1 cellular context compared by ENCODE assay signal in the genomic region with DNA sequence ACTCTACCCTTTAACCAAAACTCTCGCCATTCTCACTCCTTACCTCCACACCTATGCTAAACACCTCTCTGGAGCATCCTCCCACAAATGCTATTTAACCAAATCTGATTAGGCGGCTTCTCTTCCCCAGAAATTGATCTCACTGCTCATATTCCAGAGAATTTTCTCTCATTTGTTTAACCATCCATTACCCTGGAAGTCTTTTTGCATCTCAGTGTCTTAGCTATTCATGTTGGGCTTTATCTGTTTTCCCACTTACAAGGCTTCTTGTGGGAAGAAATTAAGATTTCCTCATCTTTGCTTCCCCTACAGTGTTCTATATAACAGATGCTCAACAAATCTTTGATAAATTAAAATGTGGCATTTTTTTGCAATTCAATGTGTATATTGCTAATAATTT.
TF ChIP-seq lines count a peak whose summit lies in the region.

No MANE protein-coding gene starts in this region.

TF ChIP-seq in K562, 482 proteins besides CTCF, POLR2A, EP300 and RAD21 (continued from another document):
- TF ChIP-seq, protein P1, sequence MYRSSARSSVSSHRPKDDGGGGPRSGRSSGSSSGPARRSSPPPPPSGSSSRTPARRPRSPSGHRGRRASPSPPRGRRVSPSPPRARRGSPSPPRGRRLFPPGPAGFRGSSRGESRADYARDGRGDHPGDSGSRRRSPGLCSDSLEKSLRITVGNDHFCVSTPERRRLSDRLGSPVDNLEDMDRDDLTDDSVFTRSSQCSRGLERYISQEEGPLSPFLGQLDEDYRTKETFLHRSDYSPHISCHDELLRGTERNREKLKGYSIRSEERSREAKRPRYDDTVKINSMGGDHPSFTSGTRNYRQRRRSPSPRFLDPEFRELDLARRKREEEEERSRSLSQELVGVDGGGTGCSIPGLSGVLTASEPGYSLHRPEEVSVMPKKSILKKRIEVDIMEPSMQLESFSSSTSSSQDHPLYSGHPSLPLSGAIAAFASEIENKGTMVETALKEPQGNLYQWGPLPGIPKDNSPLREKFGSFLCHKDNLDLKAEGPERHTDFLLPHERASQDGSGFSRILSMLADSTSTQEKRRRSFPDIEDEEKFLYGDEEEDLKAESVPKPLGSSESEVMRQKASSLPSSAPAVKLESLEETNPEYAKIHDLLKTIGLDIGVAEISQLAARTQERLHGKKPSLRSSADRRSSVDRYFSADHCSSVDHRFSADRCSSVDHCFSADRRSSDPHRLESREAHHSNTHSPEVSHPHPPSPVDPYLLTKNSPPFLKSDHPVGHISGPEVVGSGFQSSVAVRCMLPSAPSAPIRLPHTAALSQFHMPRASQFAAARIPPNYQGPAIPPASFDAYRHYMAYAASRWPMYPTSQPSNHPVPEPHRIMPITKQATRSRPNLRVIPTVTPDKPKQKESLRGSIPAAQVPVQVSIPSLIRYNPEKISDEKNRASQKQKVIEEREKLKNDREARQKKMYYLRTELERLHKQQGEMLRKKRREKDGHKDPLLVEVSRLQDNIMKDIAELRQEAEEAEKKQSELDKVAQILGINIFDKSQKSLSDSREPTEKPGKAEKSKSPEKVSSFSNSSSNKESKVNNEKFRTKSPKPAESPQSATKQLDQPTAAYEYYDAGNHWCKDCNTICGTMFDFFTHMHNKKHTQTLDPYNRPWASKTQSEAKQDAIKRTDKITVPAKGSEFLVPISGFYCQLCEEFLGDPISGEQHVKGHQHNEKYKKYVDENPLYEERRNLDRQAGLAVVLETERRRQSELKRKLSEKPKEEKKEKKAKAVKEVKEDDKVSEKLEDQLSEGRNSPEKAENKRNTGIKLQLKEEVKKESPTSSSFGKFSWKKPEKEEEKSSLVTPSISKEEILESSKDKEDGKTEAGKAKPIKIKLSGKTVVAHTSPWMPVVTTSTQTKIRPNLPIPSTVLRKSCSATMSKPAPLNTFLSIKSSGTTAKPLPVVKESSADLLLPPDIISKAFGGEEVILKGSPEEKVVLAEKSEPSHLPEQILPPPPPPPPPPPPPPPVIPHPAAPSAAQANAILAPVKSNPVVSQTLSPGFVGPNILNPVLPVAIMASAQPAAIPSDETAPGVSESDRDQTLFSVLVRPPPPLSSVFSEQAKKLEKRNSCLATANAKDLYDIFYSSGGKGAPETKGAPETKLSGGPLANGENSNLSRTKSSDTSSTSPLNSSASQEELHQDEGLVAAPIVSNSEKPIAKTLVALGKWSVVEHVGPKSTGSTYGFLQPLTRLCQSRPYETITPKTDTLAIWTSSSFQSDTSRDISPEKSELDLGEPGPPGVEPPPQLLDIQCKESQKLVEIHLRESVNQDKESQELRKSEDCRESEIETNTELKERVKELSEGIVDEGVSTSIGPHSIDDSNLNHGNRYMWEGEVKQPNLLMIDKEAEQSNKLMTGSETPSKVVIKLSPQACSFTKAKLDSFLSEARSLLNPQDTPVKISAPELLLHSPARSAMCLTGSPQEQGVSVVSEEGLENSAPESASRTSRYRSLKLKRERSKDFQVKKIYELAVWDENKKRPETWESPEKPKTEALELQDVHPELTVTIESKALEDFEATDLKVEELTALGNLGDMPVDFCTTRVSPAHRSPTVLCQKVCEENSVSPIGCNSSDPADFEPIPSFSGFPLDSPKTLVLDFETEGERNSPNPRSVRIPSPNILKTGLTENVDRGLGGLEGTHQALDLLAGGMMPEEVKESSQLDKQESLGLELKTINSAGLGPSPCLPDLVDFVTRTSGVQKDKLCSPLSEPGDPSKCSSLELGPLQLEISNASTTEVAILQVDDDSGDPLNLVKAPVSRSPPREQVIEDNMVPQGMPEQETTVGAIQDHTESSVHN (IDR thresholded peaks at IDR 0.05; ENCODE audit: borderline replicate concordance in 1 of 2, low read depth in 1 of 2) = no peak
- TF ChIP-seq ZNF444 (CRISPR knock-in tag; IDR thresholded peaks at IDR 0.05) (no peak), FOSL1 (tag; conservative IDR thresholded peaks at IDR 0.05) (no peak), ZNF592 (IDR thresholded peaks at IDR 0.05) (no peak), DMBX1 (CRISPR knock-in tag; IDR thresholded peaks at IDR 0.05; ENCODE audit: borderline replicate concordance) (no peak), CCAR2 (IDR thresholded peaks at IDR 0.05; ENCODE audit: low read depth, low read length) (no peak), ATF6 (CRISPR knock-in tag; IDR thresholded peaks at IDR 0.05) (no peak), GATAD2A (IDR thresholded peaks at IDR 0.05) (no peak), ZBTB7A (IDR thresholded peaks at IDR 0.05; ENCODE audit: borderline replicate concordance, control insufficient read depth, low read depth, low read length) (no peak), ZSCAN29 (IDR thresholded peaks at IDR 0.05) (no peak), RBBP5 (IDR thresholded peaks at IDR 0.05; ENCODE audit: borderline replicate concordance, insufficient read depth, low read length, poor library complexity, severe bottlenecking) (no peak), KAT2B (IDR thresholded peaks at IDR 0.05; ENCODE audit: low read depth, low read length) (no peak)
- TF ChIP-seq, protein P2, sequence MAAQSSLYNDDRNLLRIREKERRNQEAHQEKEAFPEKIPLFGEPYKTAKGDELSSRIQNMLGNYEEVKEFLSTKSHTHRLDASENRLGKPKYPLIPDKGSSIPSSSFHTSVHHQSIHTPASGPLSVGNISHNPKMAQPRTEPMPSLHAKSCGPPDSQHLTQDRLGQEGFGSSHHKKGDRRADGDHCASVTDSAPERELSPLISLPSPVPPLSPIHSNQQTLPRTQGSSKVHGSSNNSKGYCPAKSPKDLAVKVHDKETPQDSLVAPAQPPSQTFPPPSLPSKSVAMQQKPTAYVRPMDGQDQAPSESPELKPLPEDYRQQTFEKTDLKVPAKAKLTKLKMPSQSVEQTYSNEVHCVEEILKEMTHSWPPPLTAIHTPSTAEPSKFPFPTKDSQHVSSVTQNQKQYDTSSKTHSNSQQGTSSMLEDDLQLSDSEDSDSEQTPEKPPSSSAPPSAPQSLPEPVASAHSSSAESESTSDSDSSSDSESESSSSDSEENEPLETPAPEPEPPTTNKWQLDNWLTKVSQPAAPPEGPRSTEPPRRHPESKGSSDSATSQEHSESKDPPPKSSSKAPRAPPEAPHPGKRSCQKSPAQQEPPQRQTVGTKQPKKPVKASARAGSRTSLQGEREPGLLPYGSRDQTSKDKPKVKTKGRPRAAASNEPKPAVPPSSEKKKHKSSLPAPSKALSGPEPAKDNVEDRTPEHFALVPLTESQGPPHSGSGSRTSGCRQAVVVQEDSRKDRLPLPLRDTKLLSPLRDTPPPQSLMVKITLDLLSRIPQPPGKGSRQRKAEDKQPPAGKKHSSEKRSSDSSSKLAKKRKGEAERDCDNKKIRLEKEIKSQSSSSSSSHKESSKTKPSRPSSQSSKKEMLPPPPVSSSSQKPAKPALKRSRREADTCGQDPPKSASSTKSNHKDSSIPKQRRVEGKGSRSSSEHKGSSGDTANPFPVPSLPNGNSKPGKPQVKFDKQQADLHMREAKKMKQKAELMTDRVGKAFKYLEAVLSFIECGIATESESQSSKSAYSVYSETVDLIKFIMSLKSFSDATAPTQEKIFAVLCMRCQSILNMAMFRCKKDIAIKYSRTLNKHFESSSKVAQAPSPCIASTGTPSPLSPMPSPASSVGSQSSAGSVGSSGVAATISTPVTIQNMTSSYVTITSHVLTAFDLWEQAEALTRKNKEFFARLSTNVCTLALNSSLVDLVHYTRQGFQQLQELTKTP (IDR thresholded peaks at IDR 0.05; ENCODE audit: low read depth in 1 of 2, partially characterized antibody in 2 of 2) = no peak
TF ChIP-seq in K562: peak in this region for 0.
